7 cellular contexts compared by ENCODE assay signal in the genomic region with DNA sequence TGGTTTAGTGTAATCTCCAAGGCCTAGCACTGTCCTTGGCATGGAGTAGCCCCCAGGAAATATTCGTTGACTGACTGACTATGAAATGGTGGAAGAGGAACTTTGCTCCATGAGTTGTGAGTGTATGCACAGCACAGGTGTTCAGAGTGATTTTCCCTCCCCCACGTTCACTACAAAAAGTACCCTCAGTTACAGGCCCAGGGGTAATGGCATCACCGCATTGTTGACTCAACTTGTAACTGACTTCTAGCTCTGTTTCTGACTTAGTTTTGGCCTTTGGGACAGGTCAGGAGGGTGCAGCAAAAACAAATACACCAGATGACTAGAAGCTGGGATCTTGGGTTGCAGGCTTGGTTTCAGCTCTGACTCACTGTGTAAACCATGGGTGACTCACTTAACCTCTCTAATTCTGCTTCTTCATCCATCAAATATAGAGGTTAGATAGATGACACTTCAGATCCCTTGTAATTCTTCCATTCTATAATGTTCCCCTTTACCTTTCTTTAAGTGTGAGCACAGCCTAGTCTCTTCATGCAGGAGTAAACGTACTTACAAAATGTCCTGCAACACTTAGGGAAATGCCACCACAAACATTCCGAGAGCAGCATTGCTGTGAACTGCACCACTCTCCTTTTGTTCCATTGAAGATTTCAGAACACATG.
A peak's percentile ranks its signal among the peaks of the same experiment; 100 is the strongest.
DNase-seq lines count a peak whose midpoint lies in the region; ATAC-seq lines count a peak whose summit lies in the region.

No MANE protein-coding gene starts in this region.

- H3K36me3 Mint-ChIP-seq in activated naive CD4-positive, alpha-beta T cell treated with anti-CD3 and anti-CD28 coated beads, Interleukin-2, amount 50 U/mL, for 24 hours = peaks cover 2% of the 10 kb centered on the region
- peaks cover 1% of the 10 kb centered on the region for H3K36me3 Mint-ChIP-seq in memory B cell

- H3K4me1 Mint-ChIP-seq in activated naive CD4-positive, alpha-beta T cell treated with anti-CD3 and anti-CD28 coated beads, Interleukin-2, amount 50 U/mL, for 24 hours = peaks cover 38% of the 10 kb centered on the region
- H3K4me1 Mint-ChIP-seq in memory B cell = peaks cover 25% of the 10 kb centered on the region

- DNase-seq in NCI-H69 (lab: John Stamatoyannopoulos, UW) (peak; percentile 71), memory B cell (ENCODE audit: low spot score in 2 of 2) (no peak), NCI-H1048 (lab: John Stamatoyannopoulos, UW) (no peak), NCI-H128 (lab: John Stamatoyannopoulos, UW; ENCODE audit: unreplicated experiment) (no peak)

- peak overlapping the region; percentile 56 for H3K4me3 Mint-ChIP-seq in activated naive CD4-positive, alpha-beta T cell treated with anti-CD3 and anti-CD28 coated beads, Interleukin-2, amount 50 U/mL, for 24 hours
- H3K4me3 Mint-ChIP-seq in memory B cell = no peak overlapping the region

- H3K9me3 Mint-ChIP-seq in activated naive CD4-positive, alpha-beta T cell treated with anti-CD3 and anti-CD28 coated beads, Interleukin-2, amount 50 U/mL, for 24 hours = peaks cover 5% of the 10 kb centered on the region
- H3K9me3 Mint-ChIP-seq in memory B cell = no peaks in the 10 kb centered on the region

- peak overlapping the region; percentile 94 for H3K27ac Mint-ChIP-seq in activated naive CD4-positive, alpha-beta T cell treated with anti-CD3 and anti-CD28 coated beads, Interleukin-2, amount 50 U/mL, for 24 hours
- no peak overlapping the region for H3K27ac Mint-ChIP-seq in memory B cell

- ATAC-seq in GM18511 (IDR thresholded peaks at IDR 0.05; ENCODE audit: unreplicated experiment) (peak; percentile 93), HG02642 (IDR thresholded peaks at IDR 0.05; ENCODE audit: poor library complexity, unreplicated experiment) (peak; percentile 89), memory B cell (ENCODE audit: low read depth) (peak; percentile 45)

- no peaks in the 10 kb centered on the region for H3K27me3 Mint-ChIP-seq in activated naive CD4-positive, alpha-beta T cell treated with anti-CD3 and anti-CD28 coated beads, Interleukin-2, amount 50 U/mL, for 24 hours
- peaks cover 3% of the 10 kb centered on the region for H3K27me3 Mint-ChIP-seq in memory B cell
